Comparison of ENCODE assay signal across 24 cellular contexts in the genomic region with DNA sequence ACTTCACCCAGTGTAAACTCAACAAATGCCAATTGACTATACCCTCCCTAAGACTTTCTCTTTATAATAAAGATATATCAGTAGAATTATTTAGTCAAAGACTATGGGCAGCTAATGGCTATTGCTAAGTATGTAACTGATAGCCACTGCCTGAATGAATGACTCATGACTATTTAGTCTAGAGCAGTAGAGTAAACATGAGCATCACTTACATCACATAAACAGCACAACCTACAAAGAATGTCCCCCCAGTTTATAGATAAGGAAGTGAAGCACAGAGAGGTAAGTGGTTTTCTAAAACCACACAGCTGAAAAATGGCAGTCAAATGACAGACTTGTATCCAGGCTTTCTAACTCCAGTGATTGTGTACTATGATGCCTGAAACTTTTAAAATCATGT.
A peak's percentile ranks its signal among the peaks of the same experiment; 100 is the strongest.
DNase-seq lines count a peak whose midpoint lies in the region; ATAC-seq, FAIRE-seq and TF ChIP-seq lines count a peak whose summit lies in the region.
"Had no signal": no experiment of that assay in that cellular context is flagged by ENCODE, and none has a peak within 500 bp of the region (broad histone marks: within the 10 kb centered on the region; RNA-seq: fewer than 3 reads in every experiment).

No MANE protein-coding gene starts in this region.

- peak; percentile 78 to 90 for ATAC-seq in gastrocnemius medialis
- ATAC-seq: GM12878, HCT116, heart left ventricle, lower lobe of right lung, Panc1 had no signal

- no peak for FAIRE-seq in RCC 7860 (lab: Jason Lieb, UNC)
- FAIRE-seq: endothelial cell of umbilical vein, GM12878 had no signal

- TF ChIP-seq CTCF in gastrocnemius medialis (IDR thresholded peaks at IDR 0.05 in 4 of 5, conservative IDR thresholded peaks at IDR 0.05 in 1 of 5): no peak

- TF ChIP-seq POLR2A in gastrocnemius medialis (IDR thresholded peaks at IDR 0.05): no peak

- peaks cover 20 to 35% of the 10 kb centered on the region in 2 donors for H3K4me1 ChIP-seq in gastrocnemius medialis
- H3K4me1 ChIP-seq: heart left ventricle, lower lobe of right lung had no signal

- peaks cover 0 to 3% (median 0%) of the 10 kb centered on the region in 3 donors for H3K9me3 ChIP-seq in gastrocnemius medialis
- H3K9me3 ChIP-seq: lower lobe of right lung, ovary had no signal

- H3K27ac ChIP-seq in epithelial cell of prostate (no peak overlapping the region), gastrocnemius medialis (peak overlapping the region; percentile 16 to 89 (median 88))
- H3K27ac ChIP-seq: C4-2B, heart left ventricle, HL-60, lower lobe of right lung, ovary had no signal

- DNase-seq in H4 (ENCODE audit: low spot score): peak; percentile 88
- DNase-seq in RCC 7860 (ENCODE audit: low spot score): peak; percentile 44
- DNase-seq in epithelial cell of prostate (ENCODE audit: low read depth, low spot score): peak; percentile 6
- DNase-seq in gastrocnemius medialis: no peak
- DNase-seq in stimulated activated CD4-positive, alpha-beta T cell treated with anti-CD3 and anti-CD28 coated beads, Interleukin-2, amount 100 ng/mL, for 48 hours: no peak
- no peak for DNase-seq in activated CD4-positive, alpha-beta T cell treated with anti-CD3 and anti-CD28 coated beads, Interleukin-2, amount 50 U/mL, for 4 hours
- DNase-seq in NCI-H446 treated with DMSO at 0.1 percent for 48 hours (lab: John Stamatoyannopoulos, UW): no peak
- DNase-seq: activated B cell treated with CpG ODN at 0.5 μM for 24 hours; activated effector memory CD4-positive, alpha-beta T cell treated with Interleukin-2 at 50 U/mL for 16 hours; activated naive CD8-positive, alpha-beta T cell treated with anti-CD3 and anti-CD28 coated beads for 36 hours; heart left ventricle; lower lobe of right lung; NCI-H2029; NCI-H526 treated with DMSO at 0.1 percent for 48 hours; ovary; SIG-M5; stimulated activated CD4-positive, alpha-beta T cell treated with anti-CD3 and anti-CD28 coated beads, Interleukin-4, amount 100 ng/mL, for 1 hour; substantia nigra had no signal

- H3K4me3 ChIP-seq in gastrocnemius medialis: no peak overlapping the region
- H3K4me3 ChIP-seq: GM12878, heart left ventricle, lower lobe of right lung, ovary had no signal

- in situ Hi-C loops in gastrocnemius medialis (cut with MboI; ENCODE audit: low sequenced_read_pairs in 4 of 4): loop anchor here in 1 of 4 donors (25.0 kb wide), 1 partner anchor 554 kb away; no protein-coding TSS in a partner anchor

- no peaks in the 10 kb centered on the region for H3K36me3 ChIP-seq in gastrocnemius medialis
- H3K36me3 ChIP-seq: heart left ventricle, lower lobe of right lung, ovary had no signal

- H3K27me3 ChIP-seq in gastrocnemius medialis: no peaks in the 10 kb centered on the region
- H3K27me3 ChIP-seq: heart left ventricle, ovary had no signal

- intact Hi-C loops in gastrocnemius medialis (cut with DNase I; ENCODE audit: low total_unique reads): no loop called here

Comparison
In these comparisons a context has a peak if more than half of its experiments do, and no peak if none do; other contexts are left out.
1. DNase-seq: peak in H4 (single experiment), RCC 7860 (single experiment) and epithelial cell of prostate (single experiment); none in gastrocnemius medialis (0 of 2), stimulated activated CD4-positive, alpha-beta T cell treated with anti-CD3 and anti-CD28 coated beads, Interleukin-2, amount 100 ng/mL, for 48 hours (0 of 2), activated CD4-positive, alpha-beta T cell treated with anti-CD3 and anti-CD28 coated beads, Interleukin-2, amount 50 U/mL, for 4 hours (0 of 2) and NCI-H446 treated with DMSO at 0.1 percent for 48 hours (single experiment).